Comparison of ENCODE assay signal across 12 cellular contexts in the genomic region with DNA sequence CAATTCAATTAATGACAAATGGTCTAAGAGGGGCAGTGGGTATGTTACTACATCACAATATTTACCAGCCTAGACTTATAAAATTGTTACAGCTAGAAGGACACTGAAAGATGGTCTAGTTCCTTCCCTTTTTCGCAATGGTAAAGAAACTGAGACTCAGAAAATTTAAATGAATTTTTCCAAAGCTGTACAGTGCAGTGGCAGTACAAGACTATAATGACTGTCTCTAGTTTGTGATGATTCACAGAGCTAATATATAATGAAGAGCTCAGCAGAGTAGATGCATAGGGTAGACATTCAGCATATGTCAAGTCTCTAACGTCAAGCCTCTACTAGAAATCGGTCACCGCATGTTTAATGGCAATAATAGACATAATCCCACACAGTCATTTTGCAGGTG. TPM values are rescaled to one million over a fixed set of nuclear protein-coding genes. Genes with fewer than 3 reads are reported as not detected.
DNase-seq lines count a peak whose midpoint lies in the region; ATAC-seq and TF ChIP-seq lines count a peak whose summit lies in the region.
"Had no signal": no experiment of that assay in that cellular context is flagged by ENCODE, and none has a peak within 500 bp of the region (broad histone marks: within the 10 kb centered on the region; RNA-seq: fewer than 3 reads in every experiment).

No MANE protein-coding gene starts in this region.

- H3K4ac ChIP-seq in IMR-90 (ENCODE audit: low read depth, low read length): no peak overlapping the region

- in situ Hi-C loops in IMR-90 (cut with MboI; ENCODE audit: low sequenced_read_pairs): loop anchor here (10.0 kb wide), 1 partner anchor 840 kb away; no protein-coding TSS in a partner anchor

- ATAC-seq in IMR-90 (ENCODE audit: low read depth) (no peak), GM18868 (IDR thresholded peaks at IDR 0.05; ENCODE audit: unreplicated experiment) (no peak), HG03097 (IDR thresholded peaks at IDR 0.05; ENCODE audit: low FRiP score, unreplicated experiment) (no peak), GM21526 (IDR thresholded peaks at IDR 0.05; ENCODE audit: low FRiP score, unreplicated experiment) (no peak)

- no peak for TF ChIP-seq CTCF in IMR-90 (conservative IDR thresholded peaks at IDR 0.05; ENCODE audit: low read depth, low read length)
- TF ChIP-seq CTCF in nephron (IDR thresholded peaks at IDR 0.05; ENCODE audit: unreplicated experiment in 3 of 3): no peak
- no peak for TF ChIP-seq CTCF in tibial artery (IDR thresholded peaks at IDR 0.05)

- no peaks in the 10 kb centered on the region for H3K9me3 Mint-ChIP-seq in nephron
- H3K9me3 Mint-ChIP-seq: memory B cell had no signal

- H3K36me3 Mint-ChIP-seq in nephron (ENCODE audit: low read depth): peaks cover 10% of the 10 kb centered on the region
- H3K36me3 Mint-ChIP-seq: activated naive CD8-positive, alpha-beta T cell; memory B cell had no signal

- H3K4me1 Mint-ChIP-seq in nephron: peaks cover 59% of the 10 kb centered on the region

- no peak overlapping the region for H3K9ac ChIP-seq in IMR-90 (ENCODE audit: low read depth, low read length)

- peak overlapping the region; percentile 30; the same call in 1 of the 2 replicates for H3K4me3 ChIP-seq in IMR-90 (ENCODE audit: insufficient read depth, low read depth, low read length)
- H3K4me3 ChIP-seq in tibial artery: peak overlapping the region; percentile 95 to 96

- no peak overlapping the region for H3K14ac ChIP-seq in IMR-90 (replicated peaks; ENCODE audit: low read depth, low read length)

- H3K9me1 ChIP-seq in IMR-90 (ENCODE audit: insufficient read depth, low read length): peaks cover 5% of the 10 kb centered on the region

- POLR2A ChIA-PET in IMR-90 (lab: Charles Lee; ENCODE audit: unreplicated experiment): no interaction called here

- no peak overlapping the region for H4K5ac ChIP-seq in IMR-90 (ENCODE audit: low read depth, low read length)

- peaks cover 18% of the 10 kb centered on the region for H3K4me1 ChIP-seq in IMR-90 (ENCODE audit: control insufficient read depth, insufficient read depth, low read length)
- peaks cover 0 to 70% (median 15%) of the 10 kb centered on the region in 4 donors for H3K4me1 ChIP-seq in tibial artery

- no peaks in the 10 kb centered on the region for H3K27me3 Mint-ChIP-seq in nephron (ENCODE audit: low read depth)
- H3K27me3 Mint-ChIP-seq: memory B cell had no signal

- H4K8ac ChIP-seq in IMR-90 (ENCODE audit: low read depth in 2 of 2, low read length in 2 of 2): no peak overlapping the region

- H2AK9ac ChIP-seq in IMR-90 (replicated peaks; ENCODE audit: low read depth, low read length, poor library complexity): no peak overlapping the region

- DNase-seq in IMR-90 (no peak), dermis blood vessel endothelial cell (peak; percentile 35), tibial artery (no peak)
- DNase-seq: NCI-H1436, NCI-H446 had no signal

- no peak overlapping the region for H3K56ac ChIP-seq in IMR-90 (ENCODE audit: extremely low read depth, insufficient read depth, low read length)

- H2BK20ac ChIP-seq in IMR-90 (ENCODE audit: low read depth, low read length): no peak overlapping the region

- no TSS peak for BruUV-seq in IMR-90 (replicated peaks; lab: Mats Ljungman, UMichigan)

- TF ChIP-seq RAD21 in IMR-90 (IDR thresholded peaks at IDR 0.05; ENCODE audit: low read length): no peak

- H3K27ac Mint-ChIP-seq in nephron: no peak overlapping the region
- H3K27ac Mint-ChIP-seq: activated naive CD8-positive, alpha-beta T cell; memory B cell had no signal

- H3K27me3 ChIP-seq in IMR-90 (ENCODE audit: control insufficient read depth, insufficient read depth, low read length): no peaks in the 10 kb centered on the region
- H3K27me3 ChIP-seq in tibial artery: no peaks in the 10 kb centered on the region

- WGBS in IMR-90 (ENCODE audit: extremely low coverage in 2 of 2, insufficient read length in 1 of 2), 2 experiments: no CpG with 5 or more reads among the region's 4 CpGs

- H3K36me3 ChIP-seq in IMR-90 (ENCODE audit: control insufficient read depth, insufficient read depth, low read length) (peaks cover 33% of the 10 kb centered on the region), tibial artery (no peaks in the 10 kb centered on the region)

- no peak overlapping the region for H4K91ac ChIP-seq in IMR-90 (ENCODE audit: insufficient read depth, low read depth, low read length)

- no peak overlapping the region for H3K18ac ChIP-seq in IMR-90 (ENCODE audit: low read depth, low read length)

- no peak overlapping the region for H2AK5ac ChIP-seq in IMR-90 (ENCODE audit: low read depth, low read length)

- H3K4me2 ChIP-seq in IMR-90 (ENCODE audit: low read depth, low read length): peak overlapping the region; percentile 74

- no peak for TF ChIP-seq POLR2A in IMR-90 (IDR thresholded peaks at IDR 0.05; ENCODE audit: low read depth, low read length)

- H2BK5ac ChIP-seq in IMR-90 (ENCODE audit: low read depth, low read length, poor library complexity, severe bottlenecking): no peak overlapping the region

- peaks cover 24 to 72% of the 10 kb centered on the region in 2 experiments for H3K79me1 ChIP-seq in IMR-90 (ENCODE audit: low read depth in 1 of 2, low read length in 2 of 2)

- CTCF ChIA-PET in IMR-90 (lab: Yijun Ruan, JAX): interaction anchor here (0.6 to 1.1 kb wide), 2 partner anchors 519 to 1294 kb away, joined by 3 read pairs; no protein-coding TSS in a partner anchor

- dilution Hi-C loops in IMR-90 (cut with HindIII; ENCODE audit: low sequenced_read_pairs, unreplicated experiment): loop anchor here (25.0 kb wide), 1 partner anchor 1287 kb away; no protein-coding TSS in a partner anchor

- H2BK15ac ChIP-seq in IMR-90 (ENCODE audit: low read depth, low read length): no peak overlapping the region

- H3K9me3 ChIP-seq in IMR-90 (ENCODE audit: control insufficient read depth, insufficient read depth, low read length) (no peaks in the 10 kb centered on the region), tibial artery (no peaks in the 10 kb centered on the region)

- peak overlapping the region; percentile 93 to 100 (median 93) for H3K4me3 Mint-ChIP-seq in nephron
- H3K4me3 Mint-ChIP-seq: activated naive CD8-positive, alpha-beta T cell; memory B cell had no signal

- peaks cover 84% of the 10 kb centered on the region for H4K20me1 ChIP-seq in IMR-90 (ENCODE audit: insufficient read depth, low read length)

- H2BK120ac ChIP-seq in IMR-90 (ENCODE audit: low read depth, low read length): no peak overlapping the region

- intact Hi-C loops in IMR-90 (cut with micrococcal nuclease): loop anchor here (5.0 to 10.0 kb wide), 8 partner anchors 62 to 742 kb away; no protein-coding TSS in a partner anchor
- intact Hi-C loops in tibial artery (cut with DNase I; ENCODE audit: low total_unique reads): loop anchor here (5.0 to 10.0 kb wide), 3 partner anchors 130 to 1197 kb away; no protein-coding TSS in a partner anchor

- H3K27ac ChIP-seq in IMR-90 (ENCODE audit: insufficient read depth, low read length) (no peak overlapping the region), tibial artery (no peak overlapping the region)
- H3K27ac ChIP-seq: epithelial cell of prostate had no signal

- 0 out of 2 replicates have a peak overlapping the region, but pooled peaks have one; percentile 8 for H3K23ac ChIP-seq in IMR-90 (ENCODE audit: low read depth, low read length)

- no peak overlapping the region for H2AFZ ChIP-seq in IMR-90 (replicated peaks; ENCODE audit: low read length, poor library complexity)

TF ChIP-seq in IMR-90, 13 proteins besides CTCF, POLR2A, EP300 and RAD21:
- no peak for TF ChIP-seq RFX5 (IDR thresholded peaks at IDR 0.05; ENCODE audit: low read depth, low read length)
- no peak for TF ChIP-seq NFE2L2 (IDR thresholded peaks at IDR 0.05; ENCODE audit: low read depth, low read length)
- no peak for TF ChIP-seq RCOR1 (IDR thresholded peaks at IDR 0.05; ENCODE audit: insufficient replicate concordance, low read length)
- no peak for TF ChIP-seq BHLHE40 (IDR thresholded peaks at IDR 0.05; ENCODE audit: low read depth, low read length)
- TF ChIP-seq SMC3 (IDR thresholded peaks at IDR 0.05; ENCODE audit: low read depth, low read length): no peak
- no peak for TF ChIP-seq CEBPB (IDR thresholded peaks at IDR 0.05; ENCODE audit: low read depth, low read length)
- no peak for TF ChIP-seq CHD1 (IDR thresholded peaks at IDR 0.05; ENCODE audit: low read depth, low read length)
- no peak for TF ChIP-seq MAFK (IDR thresholded peaks at IDR 0.05; ENCODE audit: low read depth, low read length)
- TF ChIP-seq FOS (IDR thresholded peaks at IDR 0.05; ENCODE audit: low read depth, low read length): no peak
- no peak for TF ChIP-seq MAZ (IDR thresholded peaks at IDR 0.05; ENCODE audit: borderline replicate concordance, low read depth, low read length)
- no peak for TF ChIP-seq MXI1 (IDR thresholded peaks at IDR 0.05; ENCODE audit: borderline replicate concordance, low read depth, low read length)
- TF ChIP-seq, protein P1, sequence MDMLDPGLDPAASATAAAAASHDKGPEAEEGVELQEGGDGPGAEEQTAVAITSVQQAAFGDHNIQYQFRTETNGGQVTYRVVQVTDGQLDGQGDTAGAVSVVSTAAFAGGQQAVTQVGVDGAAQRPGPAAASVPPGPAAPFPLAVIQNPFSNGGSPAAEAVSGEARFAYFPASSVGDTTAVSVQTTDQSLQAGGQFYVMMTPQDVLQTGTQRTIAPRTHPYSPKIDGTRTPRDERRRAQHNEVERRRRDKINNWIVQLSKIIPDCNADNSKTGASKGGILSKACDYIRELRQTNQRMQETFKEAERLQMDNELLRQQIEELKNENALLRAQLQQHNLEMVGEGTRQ (IDR thresholded peaks at IDR 0.05; ENCODE audit: low read depth, low read length): no peak
- TF ChIP-seq, protein P2, sequence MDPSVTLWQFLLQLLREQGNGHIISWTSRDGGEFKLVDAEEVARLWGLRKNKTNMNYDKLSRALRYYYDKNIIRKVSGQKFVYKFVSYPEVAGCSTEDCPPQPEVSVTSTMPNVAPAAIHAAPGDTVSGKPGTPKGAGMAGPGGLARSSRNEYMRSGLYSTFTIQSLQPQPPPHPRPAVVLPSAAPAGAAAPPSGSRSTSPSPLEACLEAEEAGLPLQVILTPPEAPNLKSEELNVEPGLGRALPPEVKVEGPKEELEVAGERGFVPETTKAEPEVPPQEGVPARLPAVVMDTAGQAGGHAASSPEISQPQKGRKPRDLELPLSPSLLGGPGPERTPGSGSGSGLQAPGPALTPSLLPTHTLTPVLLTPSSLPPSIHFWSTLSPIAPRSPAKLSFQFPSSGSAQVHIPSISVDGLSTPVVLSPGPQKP (IDR thresholded peaks at IDR 0.05; ENCODE audit: borderline replicate concordance, low read depth, low read length): no peak

RNA-seq across cellular contexts. Expression of gene PLPP3, which starts 4.6 kb away (rescaled TPM):
- 46.4 and 56.6 TPM in 2 replicates for total RNA-seq in IMR-90 (2012; rRNA removed)
- 49.9 and 52.1 TPM in 2 replicates for polyA plus RNA-seq in IMR-90 (2012; rRNA removed)
- polyA plus RNA-seq in IMR-90 (2012; cell fraction: cytosol; rRNA removed): 32.9 and 56.4 TPM in 2 replicates
- polyA plus RNA-seq in IMR-90 (2012; cell fraction: nucleus; rRNA removed; ENCODE audit: low replicate concordance): 37.9 and 66.1 TPM in 2 replicates
- 39.1 and 49.2 TPM in 2 replicates for total RNA-seq in dermis blood vessel endothelial cell
